ENCODE assay signal across 8 cellular contexts in the genomic region with DNA sequence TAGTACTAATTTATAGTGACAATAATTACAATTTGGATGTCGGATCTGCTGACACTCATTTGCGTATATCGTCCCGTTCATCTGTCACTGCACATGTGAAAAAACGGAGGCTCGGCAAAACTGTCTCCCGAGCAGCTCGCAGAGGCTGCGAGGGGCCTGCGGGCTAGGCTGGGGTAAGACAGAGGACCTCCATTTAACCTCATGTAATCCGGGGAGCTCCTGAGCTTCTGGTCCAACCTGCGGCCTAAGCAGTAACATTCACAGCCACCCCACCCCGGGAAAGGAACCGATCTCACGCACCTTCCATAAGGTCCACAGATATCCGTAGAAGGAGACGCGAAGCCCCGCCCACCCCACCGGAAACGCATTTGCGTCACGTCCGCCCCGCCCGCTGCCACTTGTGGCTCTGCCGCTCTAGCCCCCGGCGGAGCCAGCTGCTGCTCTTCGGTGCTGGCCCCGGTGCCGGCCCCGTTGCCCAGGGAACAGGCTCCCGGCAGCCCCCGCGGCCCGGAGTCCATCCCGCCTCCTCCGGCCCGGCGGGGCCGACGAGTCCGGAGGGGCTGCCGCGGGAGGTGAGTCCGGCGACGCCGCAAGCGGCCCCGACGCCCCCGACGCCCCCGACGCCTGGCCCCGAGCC. TPM values are rescaled to one million over a fixed set of nuclear protein-coding genes. Genes with fewer than 3 reads are reported as not detected.
DNase-seq lines count a peak whose midpoint lies in the region; ATAC-seq and TF ChIP-seq lines count a peak whose summit lies in the region.

Gene CINP (minus strand): TSS at position 346 of the 637 bp plus-strand sequence. CDS start 39 bp downstream, at position 307.
A gene with protein sequence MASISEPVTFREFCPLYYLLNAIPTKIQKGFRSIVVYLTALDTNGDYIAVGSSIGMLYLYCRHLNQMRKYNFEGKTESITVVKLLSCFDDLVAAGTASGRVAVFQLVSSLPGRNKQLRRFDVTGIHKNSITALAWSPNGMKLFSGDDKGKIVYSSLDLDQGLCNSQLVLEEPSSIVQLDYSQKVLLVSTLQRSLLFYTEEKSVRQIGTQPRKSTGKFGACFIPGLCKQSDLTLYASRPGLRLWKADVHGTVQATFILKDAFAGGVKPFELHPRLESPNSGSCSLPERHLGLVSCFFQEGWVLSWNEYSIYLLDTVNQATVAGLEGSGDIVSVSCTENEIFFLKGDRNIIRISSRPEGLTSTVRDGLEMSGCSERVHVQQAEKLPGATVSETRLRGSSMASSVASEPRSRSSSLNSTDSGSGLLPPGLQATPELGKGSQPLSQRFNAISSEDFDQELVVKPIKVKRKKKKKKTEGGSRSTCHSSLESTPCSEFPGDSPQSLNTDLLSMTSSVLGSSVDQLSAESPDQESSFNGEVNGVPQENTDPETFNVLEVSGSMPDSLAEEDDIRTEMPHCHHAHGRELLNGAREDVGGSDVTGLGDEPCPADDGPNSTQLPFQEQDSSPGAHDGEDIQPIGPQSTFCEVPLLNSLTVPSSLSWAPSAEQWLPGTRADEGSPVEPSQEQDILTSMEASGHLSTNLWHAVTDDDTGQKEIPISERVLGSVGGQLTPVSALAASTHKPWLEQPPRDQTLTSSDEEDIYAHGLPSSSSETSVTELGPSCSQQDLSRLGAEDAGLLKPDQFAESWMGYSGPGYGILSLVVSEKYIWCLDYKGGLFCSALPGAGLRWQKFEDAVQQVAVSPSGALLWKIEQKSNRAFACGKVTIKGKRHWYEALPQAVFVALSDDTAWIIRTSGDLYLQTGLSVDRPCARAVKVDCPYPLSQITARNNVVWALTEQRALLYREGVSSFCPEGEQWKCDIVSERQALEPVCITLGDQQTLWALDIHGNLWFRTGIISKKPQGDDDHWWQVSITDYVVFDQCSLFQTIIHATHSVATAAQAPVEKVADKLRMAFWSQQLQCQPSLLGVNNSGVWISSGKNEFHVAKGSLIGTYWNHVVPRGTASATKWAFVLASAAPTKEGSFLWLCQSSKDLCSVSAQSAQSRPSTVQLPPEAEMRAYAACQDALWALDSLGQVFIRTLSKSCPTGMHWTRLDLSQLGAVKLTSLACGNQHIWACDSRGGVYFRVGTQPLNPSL (N-terminal part only) (plus strand): TSS at position 397 of the 637 bp plus-strand sequence. CDS start 13,781 bp downstream, outside the sequence.

- H3K27me3 ChIP-seq in spleen (replicated peaks in 1 of 7), result no peaks in the 10 kb centered on the region

- H3K27ac ChIP-seq in caudate nucleus (ENCODE audit: low read depth, low read length) (peak within 1 kb of the TSS; percentile 92), spleen (peak within 1 kb of the TSS; percentile 87 to 99 (median 93))

- ATAC-seq in GM19023 (IDR thresholded peaks at IDR 0.05; ENCODE audit: unreplicated experiment) (peak; percentile 93), HG03196 (IDR thresholded peaks at IDR 0.05; ENCODE audit: unreplicated experiment) (peak; percentile 95), activated B cell treated with CpG ODN at 0.5 μM for 24 hours (ENCODE audit: low read depth) (peak; percentile 82)

- peaks cover 32% of the 10 kb centered on the region for H3K36me3 Mint-ChIP-seq in activated B cell treated with CpG ODN at 0.5 μM for 24 hours (ENCODE audit: low read depth)

- TF ChIP-seq POLR2A in spleen (IDR thresholded peaks at IDR 0.05), result peak; percentile 18 to 59 (median 23)

- CTCF ChIA-PET in activated B cell treated with CpG ODN at 0.5 μM for 24 hours (lab: Charles Lee), result interaction anchor here (1.3 kb wide), 1 partner anchor 49 kb away, joined by 3 read pairs; no protein-coding TSS in a partner anchor

- intact Hi-C loops in activated B cell treated with CpG ODN at 0.5 μM for 24 hours (cut with micrococcal nuclease) (loop anchor here (1.0 to 10.0 kb wide), 9 partner anchors 43 to 692 kb away; partner anchors contain the start of genes ANKRD9, CDC42BPB, DYNC1H1 and HSP90AA1), spleen (cut with DNase I; ENCODE audit: low total_unique reads) (no loop called here)

- H3K36me3 ChIP-seq in spleen, result peaks cover 0 to 27% (median 15%) of the 10 kb centered on the region in 6 donors

- DNase-seq in AG08396 (ENCODE audit: low spot score) (peak; percentile 97), NCI-H345 (lab: John Stamatoyannopoulos, UW) (peak; percentile 98), activated B cell treated with CpG ODN at 0.5 μM for 24 hours (peak; percentile 92), caudate nucleus (lab: John Stamatoyannopoulos, UW) (peak; percentile 65 to 99 (median 97)), inferior parietal cortex (ENCODE audit: extremely low spot score) (peak; percentile 92), spleen (peak; percentile 100)

- POLR2A ChIA-PET in activated B cell treated with CpG ODN at 0.5 μM for 24 hours (lab: Charles Lee), result interaction anchor here (0.6 to 2.2 kb wide), 7 partner anchors 9 to 971 kb away, joined by 3 to 28 read pairs (median 5); partner anchors contain the start of genes ANKRD9, EIF5 and ZNF839

- TF ChIP-seq CTCF in activated B cell treated with CpG ODN at 0.5 μM for 24 hours (IDR thresholded peaks at IDR 0.05) (no peak), spleen (IDR thresholded peaks at IDR 0.05 in 8 of 11, conservative IDR thresholded peaks at IDR 0.05 in 3 of 11) (no peak)

- H3K4me1 ChIP-seq in spleen, result peaks cover 19 to 47% (median 34%) of the 10 kb centered on the region in 6 donors

- no peak within 1 kb of the TSS for H3K4me3 Mint-ChIP-seq in activated B cell treated with CpG ODN at 0.5 μM for 24 hours

- H3K9me3 Mint-ChIP-seq in activated B cell treated with CpG ODN at 0.5 μM for 24 hours, result no peaks in the 10 kb centered on the region

- H3K27ac Mint-ChIP-seq in activated B cell treated with CpG ODN at 0.5 μM for 24 hours, result peak within 1 kb of the TSS; percentile 97

- H3K27me3 Mint-ChIP-seq in activated B cell treated with CpG ODN at 0.5 μM for 24 hours, result no peaks in the 10 kb centered on the region

- H3K4me3 ChIP-seq in spleen, result peak within 1 kb of the TSS; percentile 63 to 94 (median 90)

- WGBS in spleen, 5 donors, result 0 to 2% (median 1%) methylated on average over 20 to 58 of the region's 58 CpGs

- peaks cover 35% of the 10 kb centered on the region for H3K4me1 Mint-ChIP-seq in activated B cell treated with CpG ODN at 0.5 μM for 24 hours

- H3K9me3 ChIP-seq in spleen, result no peaks in the 10 kb centered on the region

RNA-seq across cellular contexts. Expression of gene CINP, which starts in this region (rescaled TPM):
- total RNA-seq in activated B cell treated with CpG ODN at 0.5 μM for 24 hours (48.6 and 57.5 TPM in 2 replicates), spleen (10 to 100 TPM; 22.8 to 39.5 (median 29.3) TPM)
- polyA plus RNA-seq in spleen, result 10 to 100 TPM; 23.9 to 35.2 (median 28.8) TPM

RNA-seq across cellular contexts. Expression of the second gene that starts in this region (rescaled TPM):
- 9.9 and 11.8 TPM in 2 replicates for total RNA-seq in activated B cell treated with CpG ODN at 0.5 μM for 24 hours
- total RNA-seq in spleen, result 10 to 100 TPM; 23.7 to 46.6 (median 30.3) TPM
- polyA plus RNA-seq in spleen, result 1 to 10 TPM; 1.1 to 5.0 (median 1.2) TPM

Comparison
In these comparisons a context has a peak if more than half of its experiments do, and no peak if none do; other contexts are left out.
1. Peak in every context shown above with its lines: DNase-seq, ATAC-seq, H3K4me3 ChIP-seq and H3K27ac ChIP-seq.